ENCODE assay signal across 23 cellular contexts in genomic region chr2:22842209-22842608, GRCh38.
"Had no signal": no experiment of that assay in that cellular context is flagged by ENCODE, and none has a peak within 500 bp of the region (broad histone marks: within the 10 kb centered on the region; RNA-seq: fewer than 3 reads in every experiment).

No MANE protein-coding gene starts in this region.

- H3K27me3 Mint-ChIP-seq: naive B cell had no signal

- ATAC-seq: foreskin keratinocyte; gastroesophageal sphincter; heart left ventricle; left colon; left lobe of liver; lower lobe of right lung; mucosa of descending colon; naive thymus-derived CD8-positive, alpha-beta T cell had no signal

- DNase-seq: dermis blood vessel endothelial cell; dorsolateral prefrontal cortex; effector CD4-positive, alpha-beta T cell; effector memory CD4-positive, alpha-beta T cell; foreskin keratinocyte; heart left ventricle; immature natural killer cell; islet precursor cell; kidney; kidney glomerular epithelial cell; left colon; left ventricle myocardium inferior; lower lobe of right lung; mesenchymal stem cell; mucosa of descending colon; naive B cell; naive thymus-derived CD8-positive, alpha-beta T cell had no signal

- H3K4me3 ChIP-seq: coronary artery, dorsolateral prefrontal cortex, esophagus muscularis mucosa, gastroesophageal sphincter, heart left ventricle, hepatocyte, left ventricle myocardium inferior, lower lobe of right lung, mucosa of descending colon had no signal

- H3K27me3 ChIP-seq: dorsolateral prefrontal cortex, esophagus muscularis mucosa, foreskin keratinocyte, gastroesophageal sphincter, hepatocyte had no signal

- H3K9me3 ChIP-seq: esophagus muscularis mucosa, gastroesophageal sphincter, heart left ventricle, left ventricle myocardium inferior, lower lobe of right lung, mucosa of descending colon had no signal

- H3K36me3 ChIP-seq: esophagus muscularis mucosa, gastroesophageal sphincter, heart left ventricle, left ventricle myocardium inferior, lower lobe of right lung had no signal

- H3K9me3 Mint-ChIP-seq: mesothelial cell of epicardium had no signal

- H3K4me3 Mint-ChIP-seq: immature natural killer cell; mesothelial cell of epicardium; naive B cell; naive thymus-derived CD8-positive, alpha-beta T cell had no signal

- H3K27ac ChIP-seq: coronary artery, dorsolateral prefrontal cortex, esophagus muscularis mucosa, foreskin keratinocyte, gastroesophageal sphincter, heart left ventricle, hepatocyte, left ventricle myocardium inferior, lower lobe of right lung had no signal

- H3K27ac Mint-ChIP-seq: immature natural killer cell; mesothelial cell of epicardium; naive B cell; naive thymus-derived CD8-positive, alpha-beta T cell had no signal

- H3K4me1 ChIP-seq: esophagus muscularis mucosa, foreskin keratinocyte, gastroesophageal sphincter, heart left ventricle, left ventricle myocardium inferior, lower lobe of right lung had no signal

- H3K4me1 Mint-ChIP-seq: immature natural killer cell; mesothelial cell of epicardium; naive B cell; naive thymus-derived CD8-positive, alpha-beta T cell had no signal

- H3K36me3 Mint-ChIP-seq: immature natural killer cell; mesothelial cell of epicardium; naive B cell; naive thymus-derived CD8-positive, alpha-beta T cell had no signal
